In the genomic region with DNA sequence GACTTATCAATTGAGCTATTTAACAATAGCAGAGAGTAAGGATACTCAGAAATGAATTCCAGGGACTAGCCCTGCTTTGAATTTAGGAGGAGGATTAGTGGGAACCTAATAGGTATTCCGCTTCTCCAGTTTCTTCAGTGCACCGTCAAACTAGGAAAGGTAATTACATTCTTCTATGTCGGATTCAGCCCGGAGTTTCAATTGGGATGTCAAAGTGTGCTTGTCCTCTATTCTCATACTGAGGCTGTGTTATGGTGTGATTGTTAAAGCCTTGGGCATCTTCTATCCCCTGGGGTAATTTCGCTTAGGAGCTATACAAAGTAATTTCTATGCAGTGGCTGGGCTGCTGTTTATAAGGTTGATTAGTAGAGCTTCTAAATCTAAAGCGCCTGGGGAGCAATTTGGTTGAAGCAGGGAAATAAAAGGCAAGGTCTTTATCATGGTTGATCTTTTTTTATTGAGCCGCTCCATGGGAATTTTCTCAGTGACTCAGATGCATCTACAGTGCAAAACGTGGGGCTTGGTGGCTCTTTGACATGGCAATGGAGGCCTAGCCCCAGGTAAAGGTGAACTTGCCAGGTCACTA, we compare ENCODE assay signal across 10 cellular contexts.
A peak's percentile ranks its signal among the peaks of the same experiment; 100 is the strongest.
DNase-seq lines count a peak whose midpoint lies in the region; ATAC-seq and TF ChIP-seq lines count a peak whose summit lies in the region.
"Had no signal": no experiment of that assay in that cellular context is flagged by ENCODE, and none has a peak within 500 bp of the region (broad histone marks: within the 10 kb centered on the region; RNA-seq: fewer than 3 reads in every experiment).

No MANE protein-coding gene starts in this region.

- no peaks in the 10 kb centered on the region for H3K36me3 Mint-ChIP-seq in activated T-helper 17 cell treated with anti-CD3 and anti-CD28 coated beads, Interleukin-2, amount 50 U/mL, for 72 hours (ENCODE audit: low read depth)
- H3K36me3 Mint-ChIP-seq in memory B cell: peaks cover 4% of the 10 kb centered on the region
- H3K36me3 Mint-ChIP-seq in activated naive CD4-positive, alpha-beta T cell treated with anti-CD3 and anti-CD28 coated beads, Interleukin-2, amount 10 ng/mL, durations not matched to agents 7 days and 5 days: peaks cover 3% of the 10 kb centered on the region

- H3K79me2 ChIP-seq in smooth muscle cell (ENCODE audit: low read depth): no peaks in the 10 kb centered on the region

- H3K4me2 ChIP-seq in BLaER1 treated with 17β-estradiol and CSF1 and Interleukin-3, amounts not matched to agents 10 nM and 100 nM: peak overlapping the region; percentile 62 to 89 (median 70)
- peak overlapping the region; percentile 73 for H3K4me2 ChIP-seq in smooth muscle cell

- peak overlapping the region; percentile 59 for H2AFZ ChIP-seq in smooth muscle cell (ENCODE audit: low read depth)

- no peaks in the 10 kb centered on the region for H3K9me3 Mint-ChIP-seq in activated T-helper 17 cell treated with anti-CD3 and anti-CD28 coated beads, Interleukin-2, amount 50 U/mL, for 72 hours
- H3K9me3 Mint-ChIP-seq in memory B cell: no peaks in the 10 kb centered on the region
- H3K9me3 Mint-ChIP-seq in activated naive CD4-positive, alpha-beta T cell treated with anti-CD3 and anti-CD28 coated beads, Interleukin-2, amount 10 ng/mL, durations not matched to agents 7 days and 5 days: no peaks in the 10 kb centered on the region
- H3K9me3 Mint-ChIP-seq: activated CD8-positive, alpha-beta T cell treated with anti-CD3 and anti-CD28 coated beads for 36 hours had no signal

- ATAC-seq in activated T-helper 17 cell treated with anti-CD3 and anti-CD28 coated beads, Interleukin-2, amount 50 U/mL, for 72 hours (replicated peaks): no peak
- ATAC-seq in memory B cell (ENCODE audit: low read depth): no peak
- ATAC-seq in GM21825 (IDR thresholded peaks at IDR 0.05; ENCODE audit: unreplicated experiment): no peak
- ATAC-seq in HG03095 (IDR thresholded peaks at IDR 0.05; ENCODE audit: unreplicated experiment): no peak
- ATAC-seq: activated CD8-positive, alpha-beta T cell treated with anti-CD3 and anti-CD28 coated beads for 36 hours had no signal

- peak overlapping the region; percentile 53 for H3K27ac Mint-ChIP-seq in activated T-helper 17 cell treated with anti-CD3 and anti-CD28 coated beads, Interleukin-2, amount 50 U/mL, for 72 hours
- H3K27ac Mint-ChIP-seq in memory B cell: peak overlapping the region; percentile 72
- no peak overlapping the region for H3K27ac Mint-ChIP-seq in activated naive CD4-positive, alpha-beta T cell treated with anti-CD3 and anti-CD28 coated beads, Interleukin-2, amount 10 ng/mL, durations not matched to agents 7 days and 5 days
- H3K27ac Mint-ChIP-seq: activated CD8-positive, alpha-beta T cell treated with anti-CD3 and anti-CD28 coated beads for 36 hours had no signal

- no peaks in the 10 kb centered on the region for H3K36me3 ChIP-seq in BLaER1 treated with 17β-estradiol and CSF1 and Interleukin-3, amounts not matched to agents 10 nM and 100 nM
- H3K36me3 ChIP-seq in smooth muscle cell (ENCODE audit: low read depth): no peaks in the 10 kb centered on the region

- no peak for TF ChIP-seq CTCF in smooth muscle cell (IDR thresholded peaks at IDR 0.05; ENCODE audit: borderline replicate concordance, insufficient read depth, poor library complexity, severe bottlenecking)

- no peaks in the 10 kb centered on the region for H4K20me1 ChIP-seq in BLaER1 treated with 17β-estradiol and CSF1 and Interleukin-3, amounts not matched to agents 10 nM and 100 nM
- H4K20me1 ChIP-seq in smooth muscle cell (ENCODE audit: low read depth): no peaks in the 10 kb centered on the region

- peak overlapping the region; percentile 3 to 98 (median 56); a peak in 20 of 22 replicates for H3K27ac ChIP-seq in BLaER1 treated with 17β-estradiol and CSF1 and Interleukin-3, amounts not matched to agents 10 nM and 100 nM
- peak overlapping the region; percentile 64 for H3K27ac ChIP-seq in smooth muscle cell (ENCODE audit: low read depth)

- H3K27me3 ChIP-seq in BLaER1 treated with 17β-estradiol and CSF1 and Interleukin-3, amounts not matched to agents 10 nM and 100 nM: no peaks in the 10 kb centered on the region
- no peaks in the 10 kb centered on the region for H3K27me3 ChIP-seq in smooth muscle cell (ENCODE audit: low read depth)

- WGBS in smooth muscle cell (ENCODE audit: low lambda C conversion rate): 50% methylated on average over 8 of the region's 8 CpGs

- DNase-seq in memory B cell (ENCODE audit: low spot score in 2 of 2): no peak
- no peak for DNase-seq in smooth muscle cell (lab: John Stamatoyannopoulos, UW; ENCODE audit: unreplicated experiment)
- DNase-seq in activated naive CD4-positive, alpha-beta T cell treated with anti-CD3 and anti-CD28 coated beads, Interleukin-2, amount 10 ng/mL, durations not matched to agents 7 days and 5 days: no peak
- DNase-seq in head of caudate nucleus: no peak
- DNase-seq: GOT3 had no signal

- peak overlapping the region in 2 of 10 experiments; percentile 7 to 23; a peak in 3 of 20 replicates for H3K4me3 ChIP-seq in BLaER1 treated with 17β-estradiol and CSF1 and Interleukin-3, amounts not matched to agents 10 nM and 100 nM
- H3K4me3 ChIP-seq in smooth muscle cell: no peak overlapping the region

- H3K4me1 ChIP-seq in BLaER1 treated with 17β-estradiol and CSF1 and Interleukin-3, amounts not matched to agents 10 nM and 100 nM: peaks cover 49 to 96% (median 63%) of the 10 kb centered on the region in 10 experiments
- H3K4me1 ChIP-seq in smooth muscle cell (ENCODE audit: low read depth): peaks cover 60% of the 10 kb centered on the region

- peaks cover 13% of the 10 kb centered on the region for H3F3A ChIP-seq in smooth muscle cell (ENCODE audit: low read depth)

- CTCF ChIA-PET in activated naive CD4-positive, alpha-beta T cell treated with anti-CD3 and anti-CD28 coated beads, Interleukin-2, amount 10 ng/mL, durations not matched to agents 7 days and 5 days (lab: Charles Lee): no interaction called here

- no peaks in the 10 kb centered on the region for H3K27me3 Mint-ChIP-seq in activated T-helper 17 cell treated with anti-CD3 and anti-CD28 coated beads, Interleukin-2, amount 50 U/mL, for 72 hours
- H3K27me3 Mint-ChIP-seq in memory B cell: no peaks in the 10 kb centered on the region
- no peaks in the 10 kb centered on the region for H3K27me3 Mint-ChIP-seq in activated naive CD4-positive, alpha-beta T cell treated with anti-CD3 and anti-CD28 coated beads, Interleukin-2, amount 10 ng/mL, durations not matched to agents 7 days and 5 days
- H3K27me3 Mint-ChIP-seq: activated CD8-positive, alpha-beta T cell treated with anti-CD3 and anti-CD28 coated beads for 36 hours had no signal

- intact Hi-C loops in head of caudate nucleus (cut with DNase I): no loop called here

- H3K9me3 ChIP-seq in BLaER1 treated with 17β-estradiol and CSF1 and Interleukin-3, amounts not matched to agents 10 nM and 100 nM (replicated peaks in 1 of 11): peaks cover 0 to 6% (median 0%) of the 10 kb centered on the region in 11 experiments; a peak in 3 of 22 replicates
- H3K9me3 ChIP-seq in smooth muscle cell (replicated peaks; ENCODE audit: low read depth): no peaks in the 10 kb centered on the region

- H3K9ac ChIP-seq in BLaER1 treated with 17β-estradiol and CSF1 and Interleukin-3, amounts not matched to agents 10 nM and 100 nM: peak overlapping the region in 10 of 11 experiments; percentile 9 to 91 (median 48); a peak in 17 of 22 replicates
- no peak overlapping the region for H3K9ac ChIP-seq in smooth muscle cell (ENCODE audit: low read depth)

- peak overlapping the region; percentile 58 for H3K4me3 Mint-ChIP-seq in activated T-helper 17 cell treated with anti-CD3 and anti-CD28 coated beads, Interleukin-2, amount 50 U/mL, for 72 hours
- no peak overlapping the region for H3K4me3 Mint-ChIP-seq in memory B cell
- no peak overlapping the region for H3K4me3 Mint-ChIP-seq in activated naive CD4-positive, alpha-beta T cell treated with anti-CD3 and anti-CD28 coated beads, Interleukin-2, amount 10 ng/mL, durations not matched to agents 7 days and 5 days
- H3K4me3 Mint-ChIP-seq: activated CD8-positive, alpha-beta T cell treated with anti-CD3 and anti-CD28 coated beads for 36 hours had no signal

- H3K4me1 Mint-ChIP-seq in activated T-helper 17 cell treated with anti-CD3 and anti-CD28 coated beads, Interleukin-2, amount 50 U/mL, for 72 hours: peaks cover 26% of the 10 kb centered on the region
- H3K4me1 Mint-ChIP-seq in memory B cell: peaks cover 29% of the 10 kb centered on the region
- no peaks in the 10 kb centered on the region for H3K4me1 Mint-ChIP-seq in activated naive CD4-positive, alpha-beta T cell treated with anti-CD3 and anti-CD28 coated beads, Interleukin-2, amount 10 ng/mL, durations not matched to agents 7 days and 5 days
